Comparison of ENCODE assay signal across 12 cellular contexts in genomic region chr1:228825840-228826484, GRCh38.
DNase-seq lines count a peak whose midpoint lies in the region; ATAC-seq and TF ChIP-seq lines count a peak whose summit lies in the region.
"Had no signal": no experiment of that assay in that cellular context is flagged by ENCODE, and none has a peak within 500 bp of the region (broad histone marks: within the 10 kb centered on the region; RNA-seq: fewer than 3 reads in every experiment).

No MANE protein-coding gene starts in this region.

- TF ChIP-seq POLR2A in suprapubic skin (IDR thresholded peaks at IDR 0.05): no peak

- no peaks in the 10 kb centered on the region for H3K9me3 ChIP-seq in suprapubic skin

- TF ChIP-seq CTCF in suprapubic skin (IDR thresholded peaks at IDR 0.05): no peak

- no peaks in the 10 kb centered on the region for H3K36me3 ChIP-seq in suprapubic skin

- POLR2A ChIA-PET in activated naive CD8-positive, alpha-beta T cell treated with anti-CD3 and anti-CD28 coated beads, Interleukin-2, amount 10 ng/mL, durations not matched to agents 7 days and 5 days (lab: Charles Lee): no interaction called here

- peak; percentile 44 for ATAC-seq in activated naive CD8-positive, alpha-beta T cell treated with anti-CD3 and anti-CD28 coated beads, Interleukin-2, amount 10 ng/mL, durations not matched to agents 7 days and 5 days (ENCODE audit: low read depth)
- ATAC-seq in GM21737 (IDR thresholded peaks at IDR 0.05; ENCODE audit: unreplicated experiment): peak; percentile 77
- ATAC-seq in HG03460 (IDR thresholded peaks at IDR 0.05; ENCODE audit: unreplicated experiment): peak; percentile 83
- no peak for ATAC-seq in HG02884 (IDR thresholded peaks at IDR 0.05; ENCODE audit: unreplicated experiment)

- WGBS in suprapubic skin: 59% methylated on average over 5 of the region's 5 CpGs

- H3K4me1 Mint-ChIP-seq in activated naive CD8-positive, alpha-beta T cell treated with anti-CD3 and anti-CD28 coated beads, Interleukin-2, amount 10 ng/mL, durations not matched to agents 7 days and 5 days: peaks cover 41% of the 10 kb centered on the region
- peaks cover 25% of the 10 kb centered on the region for H3K4me1 Mint-ChIP-seq in activated naive CD8-positive, alpha-beta T cell treated with anti-CD3 and anti-CD28 coated beads for 36 hours

- H3K36me3 Mint-ChIP-seq in activated naive CD8-positive, alpha-beta T cell treated with anti-CD3 and anti-CD28 coated beads, Interleukin-2, amount 10 ng/mL, durations not matched to agents 7 days and 5 days: peaks cover 11% of the 10 kb centered on the region
- H3K36me3 Mint-ChIP-seq in activated naive CD8-positive, alpha-beta T cell treated with anti-CD3 and anti-CD28 coated beads for 36 hours: no peaks in the 10 kb centered on the region

- H3K27ac ChIP-seq in suprapubic skin: no peak overlapping the region

- H3K27ac Mint-ChIP-seq in activated naive CD8-positive, alpha-beta T cell treated with anti-CD3 and anti-CD28 coated beads, Interleukin-2, amount 10 ng/mL, durations not matched to agents 7 days and 5 days: peak overlapping the region; percentile 60
- no peak overlapping the region for H3K27ac Mint-ChIP-seq in activated naive CD8-positive, alpha-beta T cell treated with anti-CD3 and anti-CD28 coated beads for 36 hours

- H3K27me3 Mint-ChIP-seq in activated naive CD8-positive, alpha-beta T cell treated with anti-CD3 and anti-CD28 coated beads, Interleukin-2, amount 10 ng/mL, durations not matched to agents 7 days and 5 days: peaks cover 11% of the 10 kb centered on the region
- H3K27me3 Mint-ChIP-seq in activated naive CD8-positive, alpha-beta T cell treated with anti-CD3 and anti-CD28 coated beads for 36 hours: no peaks in the 10 kb centered on the region

- H3K9me3 Mint-ChIP-seq in activated naive CD8-positive, alpha-beta T cell treated with anti-CD3 and anti-CD28 coated beads, Interleukin-2, amount 10 ng/mL, durations not matched to agents 7 days and 5 days: peaks cover 1% of the 10 kb centered on the region
- H3K9me3 Mint-ChIP-seq in activated naive CD8-positive, alpha-beta T cell treated with anti-CD3 and anti-CD28 coated beads for 36 hours: no peaks in the 10 kb centered on the region

- H3K4me3 ChIP-seq in suprapubic skin: no peak overlapping the region

- DNase-seq in activated naive CD8-positive, alpha-beta T cell treated with anti-CD3 and anti-CD28 coated beads, Interleukin-2, amount 10 ng/mL, durations not matched to agents 7 days and 5 days: no peak
- DNase-seq in activated naive CD8-positive, alpha-beta T cell treated with anti-CD3 and anti-CD28 coated beads for 36 hours: no peak
- peak; percentile 18 for DNase-seq in stimulated activated CD8-positive, alpha-beta memory T cell treated with anti-CD3 and anti-CD28 coated beads, Interleukin-4, amount 100 ng/mL, for 48 hours
- DNase-seq in suprapubic skin (ENCODE audit: low spot score in 2 of 2) (no peak), EL (no peak)
- DNase-seq: caudate nucleus; NCI-H2029; stimulated activated CD4-positive, alpha-beta T cell treated with anti-CD3 and anti-CD28 coated beads, Interleukin-2, amount 100 ng/mL, for 24 hours; substantia nigra had no signal

- H3K4me1 ChIP-seq in suprapubic skin: peaks cover 10% of the 10 kb centered on the region

- no peaks in the 10 kb centered on the region for H3K27me3 ChIP-seq in suprapubic skin

- no peak for TF ChIP-seq EP300 in suprapubic skin (IDR thresholded peaks at IDR 0.05)

- H3K4me3 Mint-ChIP-seq in activated naive CD8-positive, alpha-beta T cell treated with anti-CD3 and anti-CD28 coated beads, Interleukin-2, amount 10 ng/mL, durations not matched to agents 7 days and 5 days: peak overlapping the region; percentile 52
- H3K4me3 Mint-ChIP-seq in activated naive CD8-positive, alpha-beta T cell treated with anti-CD3 and anti-CD28 coated beads for 36 hours: no peak overlapping the region
